ENCODE assay signal across 8 cellular contexts in genomic region chr11:68040957-68041591, GRCh38. TPM values are rescaled to one million over a fixed set of nuclear protein-coding genes. Genes with fewer than 3 reads are reported as not detected.
A peak's percentile ranks its signal among the peaks of the same experiment; 100 is the strongest.
DNase-seq lines count a peak whose midpoint lies in the region; ATAC-seq and TF ChIP-seq lines count a peak whose summit lies in the region.

No MANE protein-coding gene starts in this region.

- peak overlapping the region; percentile 88 for H3K4me3 ChIP-seq in DOHH2 (ENCODE audit: low read length)
- peak overlapping the region; percentile 67 to 91 (median 84) for H3K4me3 ChIP-seq in Peyer's patch
- H3K4me3 ChIP-seq in esophagus squamous epithelium, result peak overlapping the region; percentile 68 to 96 (median 74)
- H3K4me3 ChIP-seq in gastrocnemius medialis, result peak overlapping the region; percentile 62 to 69 (median 65)

- in situ Hi-C loops in gastrocnemius medialis (cut with MboI; ENCODE audit: low sequenced_read_pairs in 4 of 4), result no loop called here

- H3K4me1 ChIP-seq in DOHH2 (ENCODE audit: control insufficient read depth, low read length) (peaks cover 32% of the 10 kb centered on the region), Peyer's patch (peaks cover 5 to 56% (median 24%) of the 10 kb centered on the region in 4 donors), esophagus squamous epithelium (peaks cover 47 to 81% (median 63%) of the 10 kb centered on the region in 3 donors), gastrocnemius medialis (peaks cover 14 to 28% of the 10 kb centered on the region in 2 donors)

- no peaks in the 10 kb centered on the region for H4K20me1 ChIP-seq in DOHH2 (ENCODE audit: control insufficient read depth, insufficient read depth, low read depth, low read length)

- no peak for DNase-seq in Peyer's patch
- no peak for DNase-seq in esophagus squamous epithelium (lab: John Stamatoyannopoulos, UW)
- DNase-seq in gastrocnemius medialis, result no peak
- DNase-seq in HuH-7.5 (ENCODE audit: low spot score), result no peak

- H3K36me3 ChIP-seq in DOHH2 (ENCODE audit: control insufficient read depth, low read length) (peaks cover 8% of the 10 kb centered on the region), Peyer's patch (peaks cover 0 to 38% (median 0%) of the 10 kb centered on the region in 3 donors), esophagus squamous epithelium (peaks cover 12 to 53% (median 22%) of the 10 kb centered on the region in 3 donors), gastrocnemius medialis (no peaks in the 10 kb centered on the region)

- H3K27me3 ChIP-seq in DOHH2 (ENCODE audit: control insufficient read depth, low read length) (no peaks in the 10 kb centered on the region), Peyer's patch (no peaks in the 10 kb centered on the region), esophagus squamous epithelium (no peaks in the 10 kb centered on the region), gastrocnemius medialis (no peaks in the 10 kb centered on the region)

- H3K9me3 ChIP-seq in DOHH2 (ENCODE audit: control insufficient read depth, insufficient read depth, low read length) (no peaks in the 10 kb centered on the region), Peyer's patch (no peaks in the 10 kb centered on the region), esophagus squamous epithelium (no peaks in the 10 kb centered on the region), gastrocnemius medialis (no peaks in the 10 kb centered on the region)

- H3K4me2 ChIP-seq in DOHH2 (ENCODE audit: low read length), result peak overlapping the region; percentile 93

- peaks cover 19% of the 10 kb centered on the region for H3K79me2 ChIP-seq in DOHH2 (ENCODE audit: control insufficient read depth, low read length)

- 72 to 100% methylated on average over 1 to 7 of the region's 23 CpGs for WGBS in esophagus squamous epithelium, 2 donors

- intact Hi-C loops in esophagus squamous epithelium (cut with DNase I) (no loop called here), gastrocnemius medialis (cut with DNase I; ENCODE audit: low total_unique reads) (no loop called here)

- H3F3A ChIP-seq in DOHH2 (ENCODE audit: control insufficient read depth, insufficient read depth), result peaks cover 8% of the 10 kb centered on the region

- ATAC-seq in gastrocnemius medialis, result no peak
- no peak for ATAC-seq in GM21367 (IDR thresholded peaks at IDR 0.05; ENCODE audit: unreplicated experiment)
- no peak for ATAC-seq in HG02678 (IDR thresholded peaks at IDR 0.05; ENCODE audit: unreplicated experiment)
- no peak for ATAC-seq in GM18498 (IDR thresholded peaks at IDR 0.05; ENCODE audit: unreplicated experiment)

- TF ChIP-seq POLR2A in Peyer's patch (IDR thresholded peaks at IDR 0.05) (no peak), esophagus squamous epithelium (IDR thresholded peaks at IDR 0.05) (no peak), gastrocnemius medialis (IDR thresholded peaks at IDR 0.05) (no peak)

- H3K27ac ChIP-seq in DOHH2 (ENCODE audit: low read depth, low read length), result peak overlapping the region; percentile 53
- H3K27ac ChIP-seq in Peyer's patch, result peak overlapping the region; percentile 86 to 93 (median 90)
- H3K27ac ChIP-seq in esophagus squamous epithelium, result peak overlapping the region; percentile 89 to 90 (median 90)
- H3K27ac ChIP-seq in gastrocnemius medialis, result peak overlapping the region; percentile 74 to 88 (median 76)

- H3K9me2 ChIP-seq in DOHH2 (replicated peaks; ENCODE audit: control insufficient read depth, low read length), result no peaks in the 10 kb centered on the region

- no peak for TF ChIP-seq CTCF in DOHH2 (IDR thresholded peaks at IDR 0.05; ENCODE audit: low read depth, low read length, poor library complexity, severe bottlenecking)
- no peak for TF ChIP-seq CTCF in Peyer's patch (IDR thresholded peaks at IDR 0.05)
- no peak for TF ChIP-seq CTCF in esophagus squamous epithelium (IDR thresholded peaks at IDR 0.05)
- no peak for TF ChIP-seq CTCF in gastrocnemius medialis (IDR thresholded peaks at IDR 0.05 in 4 of 5, conservative IDR thresholded peaks at IDR 0.05 in 1 of 5)

RNA-seq across cellular contexts. Expression of gene TCIRG1, which starts 2.2 kb away (rescaled TPM):
- total RNA-seq in Peyer's patch (100 to 1,000 TPM; 239 to 586 (median 464) TPM), esophagus squamous epithelium (10 to 100 TPM; 46.6 to 70.5 (median 63.5) TPM), gastrocnemius medialis (10 to 100 TPM; 13.4 to 24.5 (median 14.1) TPM)

RNA-seq across cellular contexts. Expression of gene NDUFS8, which starts 10.6 kb away (rescaled TPM):
- 100 to 1,000 TPM; 153 to 195 (median 162) TPM for total RNA-seq in Peyer's patch
- total RNA-seq in esophagus squamous epithelium, result 100 to 1,000 TPM; 112 to 192 (median 135) TPM
- 100 to 1,000 TPM; 242 to 432 (median 307) TPM for total RNA-seq in gastrocnemius medialis

RNA-seq across cellular contexts. Expression of gene ALDH3B1, which starts 30.9 kb away (rescaled TPM):
- 10 to 100 TPM; 14.9 to 53.5 (median 37.0) TPM for total RNA-seq in Peyer's patch
- 10 to 100 TPM in 2 of 4 donors, 1 to 10 TPM in 2; 1.6 to 15.7 (median 8.0) TPM for total RNA-seq in esophagus squamous epithelium
- total RNA-seq in gastrocnemius medialis, result 1 to 10 TPM; 2.2 to 5.1 (median 3.6) TPM

RNA-seq across cellular contexts. Expression of gene UNC93B1, which starts 37.2 kb away (rescaled TPM):
- total RNA-seq in Peyer's patch (100 to 1,000 TPM in 1 of 4 donors, 10 to 100 TPM in 3; 68.7 to 154 (median 91.6) TPM), esophagus squamous epithelium (10 to 100 TPM; 13.5 to 38.0 (median 31.5) TPM), gastrocnemius medialis (1 to 10 TPM; 5.4 to 8.8 (median 6.4) TPM)
